ENCODE assay signal across 8 cellular contexts in genomic region chr4:128386761-128387599, GRCh38.
DNase-seq lines count a peak whose midpoint lies in the region; ATAC-seq and TF ChIP-seq lines count a peak whose summit lies in the region.

No MANE protein-coding gene starts in this region.

- H2BK15ac ChIP-seq in mesenchymal stem cell (ENCODE audit: low read depth, poor library complexity, severe bottlenecking): no peak overlapping the region

- no peaks in the 10 kb centered on the region for H3K27me3 ChIP-seq in mesenchymal stem cell (ENCODE audit: control insufficient read depth in 1 of 2, insufficient read depth in 1 of 2, low read length in 2 of 2)
- H3K27me3 ChIP-seq in upper lobe of right lung: no peaks in the 10 kb centered on the region
- no peaks in the 10 kb centered on the region for H3K27me3 ChIP-seq in H7 (ENCODE audit: control insufficient read depth, insufficient read depth, low read length)

- H3K9me3 Mint-ChIP-seq in activated CD4-positive, alpha-beta T cell treated with anti-CD3 and anti-CD28 coated beads, Interleukin-2, amount 10 ng/mL, durations not matched to agents 7 days and 5 days: no peaks in the 10 kb centered on the region

- no peaks in the 10 kb centered on the region for H3K4me1 Mint-ChIP-seq in activated CD4-positive, alpha-beta T cell treated with anti-CD3 and anti-CD28 coated beads, Interleukin-2, amount 10 ng/mL, durations not matched to agents 7 days and 5 days

- H3K4me3 Mint-ChIP-seq in activated CD4-positive, alpha-beta T cell treated with anti-CD3 and anti-CD28 coated beads, Interleukin-2, amount 10 ng/mL, durations not matched to agents 7 days and 5 days: no peak overlapping the region

- POLR2A ChIA-PET in activated CD4-positive, alpha-beta T cell treated with anti-CD3 and anti-CD28 coated beads, Interleukin-2, amount 10 ng/mL, durations not matched to agents 7 days and 5 days (lab: Charles Lee): no interaction called here

- H2AK5ac ChIP-seq in mesenchymal stem cell (ENCODE audit: low read length, severe bottlenecking): peak overlapping the region; percentile 63

- peak overlapping the region; percentile 90 for H4K91ac ChIP-seq in mesenchymal stem cell (ENCODE audit: low read length)

- H3K4ac ChIP-seq in mesenchymal stem cell (ENCODE audit: low read depth in 1 of 2, low read length in 2 of 2): peak overlapping the region; percentile 87 to 93

- H3K14ac ChIP-seq in mesenchymal stem cell (ENCODE audit: low read length in 2 of 2): peak overlapping the region in 1 of 2 experiments; percentile 9

- H3K36me3 ChIP-seq in mesenchymal stem cell (ENCODE audit: control insufficient read depth in 1 of 2, insufficient read depth in 2 of 2, low read depth in 1 of 2, low read length in 2 of 2): no peaks in the 10 kb centered on the region
- H3K36me3 ChIP-seq in upper lobe of right lung: no peaks in the 10 kb centered on the region
- no peaks in the 10 kb centered on the region for H3K36me3 ChIP-seq in H7 (replicated peaks; ENCODE audit: control insufficient read depth, insufficient read depth, low read length)

- no peaks in the 10 kb centered on the region for H3K27me3 Mint-ChIP-seq in activated CD4-positive, alpha-beta T cell treated with anti-CD3 and anti-CD28 coated beads, Interleukin-2, amount 10 ng/mL, durations not matched to agents 7 days and 5 days

- peak overlapping the region; percentile 91 for H3K27ac ChIP-seq in mesenchymal stem cell (ENCODE audit: low read length, poor library complexity, severe bottlenecking)
- peak overlapping the region; percentile 60 for H3K27ac ChIP-seq in upper lobe of right lung

- no peak for TF ChIP-seq CTCF in upper lobe of right lung (IDR thresholded peaks at IDR 0.05)

- no peak overlapping the region for H3K23ac ChIP-seq in mesenchymal stem cell (ENCODE audit: low read length in 2 of 2)

- H3K9me3 ChIP-seq in mesenchymal stem cell (ENCODE audit: control insufficient read depth, low read length) (no peaks in the 10 kb centered on the region), upper lobe of right lung (no peaks in the 10 kb centered on the region)

- H3K4me1 ChIP-seq in mesenchymal stem cell (ENCODE audit: control insufficient read depth, insufficient read depth, low read depth, low read length) (peaks cover 17% of the 10 kb centered on the region), upper lobe of right lung (peaks cover 11% of the 10 kb centered on the region)

- peaks cover 1% of the 10 kb centered on the region for H3K79me1 ChIP-seq in mesenchymal stem cell (replicated peaks; ENCODE audit: low read length, poor library complexity, severe bottlenecking)

- peak overlapping the region; percentile 9 for H2BK120ac ChIP-seq in mesenchymal stem cell (ENCODE audit: low read depth, low read length)

- peak overlapping the region; percentile 90 for H2BK5ac ChIP-seq in mesenchymal stem cell (ENCODE audit: low read depth, low read length, poor library complexity, severe bottlenecking)

- peak overlapping the region; percentile 83 to 90 for H3K18ac ChIP-seq in mesenchymal stem cell (ENCODE audit: low read depth in 1 of 2, low read length in 2 of 2)

- peak; percentile 89 for ATAC-seq in upper lobe of right lung

- H3K9ac ChIP-seq in mesenchymal stem cell (ENCODE audit: low read length): peak overlapping the region; percentile 72

- H4K8ac ChIP-seq in mesenchymal stem cell (ENCODE audit: low read length): peak overlapping the region; percentile 89

- peak overlapping the region in 1 of 2 experiments; percentile 59 for H3K4me3 ChIP-seq in mesenchymal stem cell (ENCODE audit: insufficient read depth in 1 of 2, low read depth in 1 of 2, low read length in 2 of 2)
- no peak overlapping the region for H3K4me3 ChIP-seq in upper lobe of right lung
- H3K4me3 ChIP-seq in H7 (ENCODE audit: insufficient read depth, low read depth, low read length): no peak overlapping the region

- CTCF ChIA-PET in activated CD4-positive, alpha-beta T cell treated with anti-CD3 and anti-CD28 coated beads, Interleukin-2, amount 10 ng/mL, durations not matched to agents 7 days and 5 days (lab: Charles Lee): interaction anchor here (0.8 kb wide), 1 partner anchor 8 kb away, joined by 3 read pairs; no protein-coding TSS in a partner anchor

- peak; percentile 98 for DNase-seq in GM04504 (ENCODE audit: low read depth)
- DNase-seq in NCI-H82 (lab: John Stamatoyannopoulos, UW): peak; percentile 40
- peak; percentile 82 to 96 for DNase-seq in dermis microvascular lymphatic vessel endothelial cell (ENCODE audit: low read depth in 2 of 2)
- peak; percentile 99 for DNase-seq in mesenchymal stem cell
- DNase-seq in upper lobe of right lung: peak; percentile 76
- no peak for DNase-seq in activated CD4-positive, alpha-beta T cell treated with anti-CD3 and anti-CD28 coated beads, Interleukin-2, amount 10 ng/mL, durations not matched to agents 7 days and 5 days
- DNase-seq in H7: no peak
- no peak for DNase-seq in activated effector memory CD4-positive, alpha-beta T cell treated with anti-CD3 and anti-CD28 coated beads, Interleukin-2, amount 50 U/mL, for 16 hours

- no peak overlapping the region for H3K27ac Mint-ChIP-seq in activated CD4-positive, alpha-beta T cell treated with anti-CD3 and anti-CD28 coated beads, Interleukin-2, amount 10 ng/mL, durations not matched to agents 7 days and 5 days

- H2BK12ac ChIP-seq in mesenchymal stem cell (ENCODE audit: low read length in 2 of 2): peak overlapping the region; percentile 24 to 90

- 10% methylated on average over 15 of the region's 15 CpGs for WGBS in mesenchymal stem cell

- H2AFZ ChIP-seq in mesenchymal stem cell (ENCODE audit: low read depth, low read length): no peak overlapping the region

- no peaks in the 10 kb centered on the region for H3K36me3 Mint-ChIP-seq in activated CD4-positive, alpha-beta T cell treated with anti-CD3 and anti-CD28 coated beads, Interleukin-2, amount 10 ng/mL, durations not matched to agents 7 days and 5 days (ENCODE audit: low read depth)

- peak overlapping the region; percentile 29 for H3K4me2 ChIP-seq in mesenchymal stem cell (ENCODE audit: low read length, poor library complexity, severe bottlenecking)

- intact Hi-C loops in upper lobe of right lung (cut with DNase I): no loop called here

Comparison
In these comparisons a context has a peak if more than half of its experiments do, and no peak if none do; other contexts are left out.
1. DNase-seq: peak in GM04504 (single experiment), NCI-H82 (single experiment), dermis microvascular lymphatic vessel endothelial cell (2 of 2), mesenchymal stem cell (single experiment) and upper lobe of right lung (single experiment); none in activated CD4-positive, alpha-beta T cell treated with anti-CD3 and anti-CD28 coated beads, Interleukin-2, amount 10 ng/mL, durations not matched to agents 7 days and 5 days (single experiment), H7 (single experiment) and activated effector memory CD4-positive, alpha-beta T cell treated with anti-CD3 and anti-CD28 coated beads, Interleukin-2, amount 50 U/mL, for 16 hours (single experiment).